8 cellular contexts compared by ENCODE assay signal in genomic region chr5:96963267-96963666, GRCh38. TPM values are rescaled to one million over a fixed set of nuclear protein-coding genes. Genes with fewer than 3 reads are reported as not detected.
DNase-seq lines count a peak whose midpoint lies in the region; ATAC-seq and TF ChIP-seq lines count a peak whose summit lies in the region.

No MANE protein-coding gene starts in this region.

- ATAC-seq in GM19351 (IDR thresholded peaks at IDR 0.05; ENCODE audit: unreplicated experiment) (peak; percentile 53), HG03558 (IDR thresholded peaks at IDR 0.05; ENCODE audit: extremely low read depth, unreplicated experiment) (peak; percentile 34), left ventricle myocardium superior (peak; percentile 91), HG02840 (IDR thresholded peaks at IDR 0.05; ENCODE audit: low FRiP score, unreplicated experiment) (no peak)

- intact Hi-C loops in left ventricle myocardium superior (cut with micrococcal nuclease) = no loop called here
- intact Hi-C loops in tibial artery (cut with DNase I; ENCODE audit: low total_unique reads) = no loop called here

- POLR2A ChIA-PET in activated CD4-positive, alpha-beta memory T cell treated with anti-CD3 and anti-CD28 coated beads, Interleukin-2, amount 10 ng/mL, durations not matched to agents 7 days and 5 days (lab: Charles Lee) = interaction anchor here (0.7 to 6.9 kb wide), 5 partner anchors 11 to 155 kb away, joined by 3 to 138 read pairs (median 5); partner anchors contain the start of genes ERAP1 and LNPEP

- H3K4me1 Mint-ChIP-seq in activated CD4-positive, alpha-beta memory T cell treated with anti-CD3 and anti-CD28 coated beads, Interleukin-2, amount 10 ng/mL, durations not matched to agents 7 days and 5 days = peaks cover 56% of the 10 kb centered on the region

- TF ChIP-seq CTCF in tibial artery (IDR thresholded peaks at IDR 0.05) = no peak

- H3K4me2 ChIP-seq in BLaER1 treated with 17β-estradiol and CSF1 and Interleukin-3, amounts not matched to agents 10 nM and 100 nM = peak overlapping the region; percentile 70 to 98 (median 81)

- H3K9me3 ChIP-seq in BLaER1 treated with 17β-estradiol and CSF1 and Interleukin-3, amounts not matched to agents 10 nM and 100 nM (replicated peaks in 1 of 11) = peaks cover 0 to 25% (median 17%) of the 10 kb centered on the region in 11 experiments; a peak in 19 of 22 replicates
- no peaks in the 10 kb centered on the region for H3K9me3 ChIP-seq in tibial artery

- DNase-seq in activated CD4-positive, alpha-beta memory T cell treated with anti-CD3 and anti-CD28 coated beads, Interleukin-2, amount 10 ng/mL, durations not matched to agents 7 days and 5 days = peak; percentile 36
- peak; percentile 48 for DNase-seq in left ventricle myocardium superior
- peak; percentile 71 to 74 for DNase-seq in tibial artery
- DNase-seq in stimulated activated naive CD4-positive, alpha-beta T cell (lab: John Stamatoyannopoulos, UW) = no peak

- H3K27ac Mint-ChIP-seq in activated CD4-positive, alpha-beta memory T cell treated with anti-CD3 and anti-CD28 coated beads, Interleukin-2, amount 10 ng/mL, durations not matched to agents 7 days and 5 days = peak overlapping the region; percentile 74

- H3K9ac ChIP-seq in BLaER1 treated with 17β-estradiol and CSF1 and Interleukin-3, amounts not matched to agents 10 nM and 100 nM = peak overlapping the region in 9 of 11 experiments; percentile 13 to 81 (median 74); a peak in 14 of 22 replicates

- H3K27me3 Mint-ChIP-seq in activated CD4-positive, alpha-beta memory T cell treated with anti-CD3 and anti-CD28 coated beads, Interleukin-2, amount 10 ng/mL, durations not matched to agents 7 days and 5 days = no peaks in the 10 kb centered on the region

- peak overlapping the region; percentile 20 to 94 (median 91); a peak in 21 of 22 replicates for H3K27ac ChIP-seq in BLaER1 treated with 17β-estradiol and CSF1 and Interleukin-3, amounts not matched to agents 10 nM and 100 nM
- H3K27ac ChIP-seq in tibial artery = peak overlapping the region; percentile 17 to 21

- H3K4me3 Mint-ChIP-seq in activated CD4-positive, alpha-beta memory T cell treated with anti-CD3 and anti-CD28 coated beads, Interleukin-2, amount 10 ng/mL, durations not matched to agents 7 days and 5 days = no peak overlapping the region

- H3K36me3 ChIP-seq in BLaER1 treated with 17β-estradiol and CSF1 and Interleukin-3, amounts not matched to agents 10 nM and 100 nM = peaks cover 2 to 37% (median 28%) of the 10 kb centered on the region in 11 experiments; a peak in 20 of 22 replicates
- no peaks in the 10 kb centered on the region for H3K36me3 ChIP-seq in tibial artery

- peaks cover 36 to 60% (median 45%) of the 10 kb centered on the region in 10 experiments for H3K4me1 ChIP-seq in BLaER1 treated with 17β-estradiol and CSF1 and Interleukin-3, amounts not matched to agents 10 nM and 100 nM
- H3K4me1 ChIP-seq in tibial artery = peaks cover 0 to 64% (median 19%) of the 10 kb centered on the region in 4 donors

- CTCF ChIA-PET in activated CD4-positive, alpha-beta memory T cell treated with anti-CD3 and anti-CD28 coated beads, Interleukin-2, amount 10 ng/mL, durations not matched to agents 7 days and 5 days (lab: Charles Lee) = interaction anchor here (0.9 to 1.5 kb wide), 6 partner anchors 26 to 179 kb away, joined by 3 to 6 read pairs (median 4); partner anchors contain the start of genes LIX1 and LNPEP

- peaks cover 0 to 32% (median 0%) of the 10 kb centered on the region in 11 experiments; a peak in 3 of 22 replicates for H4K20me1 ChIP-seq in BLaER1 treated with 17β-estradiol and CSF1 and Interleukin-3, amounts not matched to agents 10 nM and 100 nM

- H3K4me3 ChIP-seq in BLaER1 treated with 17β-estradiol and CSF1 and Interleukin-3, amounts not matched to agents 10 nM and 100 nM = no peak overlapping the region; a peak in 1 of 20 replicates
- no peak overlapping the region for H3K4me3 ChIP-seq in tibial artery

- H3K27me3 ChIP-seq in BLaER1 treated with 17β-estradiol and CSF1 and Interleukin-3, amounts not matched to agents 10 nM and 100 nM = no peaks in the 10 kb centered on the region
- no peaks in the 10 kb centered on the region for H3K27me3 ChIP-seq in tibial artery

- no peaks in the 10 kb centered on the region for H3K9me3 Mint-ChIP-seq in activated CD4-positive, alpha-beta memory T cell treated with anti-CD3 and anti-CD28 coated beads, Interleukin-2, amount 10 ng/mL, durations not matched to agents 7 days and 5 days

- peaks cover 52% of the 10 kb centered on the region for H3K36me3 Mint-ChIP-seq in activated CD4-positive, alpha-beta memory T cell treated with anti-CD3 and anti-CD28 coated beads, Interleukin-2, amount 10 ng/mL, durations not matched to agents 7 days and 5 days (ENCODE audit: low read depth)

RNA-seq across cellular contexts. Expression of gene LNPEP, which starts 27.4 kb away (rescaled TPM):
- 10 to 100 TPM; 79.2 to 80.8 TPM for total RNA-seq in activated CD4-positive, alpha-beta memory T cell treated with anti-CD3 and anti-CD28 coated beads, Interleukin-2, amount 10 ng/mL, durations not matched to agents 7 days and 5 days
- total RNA-seq in left ventricle myocardium superior = 53.0 TPM

Comparison
In these comparisons a context has a peak if more than half of its experiments do, and no peak if none do; other contexts are left out.
1. DNase-seq: peak in activated CD4-positive, alpha-beta memory T cell treated with anti-CD3 and anti-CD28 coated beads, Interleukin-2, amount 10 ng/mL, durations not matched to agents 7 days and 5 days (single experiment), left ventricle myocardium superior (single experiment) and tibial artery (2 of 2); none in stimulated activated naive CD4-positive, alpha-beta T cell (0 of 6).